Comparison of ENCODE assay signal across 16 cellular contexts in genomic region chr1:173768206-173768605, GRCh38.
"Had no signal": no experiment of that assay in that cellular context is flagged by ENCODE, and none has a peak within 500 bp of the region (broad histone marks: within the 10 kb centered on the region; RNA-seq: fewer than 3 reads in every experiment).

No MANE protein-coding gene starts in this region.

- H3K27ac Mint-ChIP-seq: neural progenitor cell, type B pancreatic cell had no signal

- H3K4me1 Mint-ChIP-seq: endodermal cell, neural progenitor cell had no signal

- H3K4me3 Mint-ChIP-seq: endodermal cell; naive thymus-derived CD8-positive, alpha-beta T cell; neural progenitor cell; type B pancreatic cell had no signal

- ATAC-seq: heart left ventricle; left lobe of liver; mucosa of descending colon; naive thymus-derived CD8-positive, alpha-beta T cell had no signal

- DNase-seq: effector CD4-positive, alpha-beta T cell; endodermal cell; erythroblast; foreskin melanocyte; heart left ventricle; hippocampal formation; kidney glomerular epithelial cell; mucosa of descending colon; naive thymus-derived CD8-positive, alpha-beta T cell; nucleus accumbens; ovary; sigmoid colon; stimulated activated naive CD4-positive, alpha-beta T cell treated with Interleukin-2 at 50 U/mL for 16 hours had no signal

- H3K27me3 Mint-ChIP-seq: naive thymus-derived CD8-positive, alpha-beta T cell; type B pancreatic cell had no signal
